2 cellular contexts compared by ENCODE assay signal in the genomic region with DNA sequence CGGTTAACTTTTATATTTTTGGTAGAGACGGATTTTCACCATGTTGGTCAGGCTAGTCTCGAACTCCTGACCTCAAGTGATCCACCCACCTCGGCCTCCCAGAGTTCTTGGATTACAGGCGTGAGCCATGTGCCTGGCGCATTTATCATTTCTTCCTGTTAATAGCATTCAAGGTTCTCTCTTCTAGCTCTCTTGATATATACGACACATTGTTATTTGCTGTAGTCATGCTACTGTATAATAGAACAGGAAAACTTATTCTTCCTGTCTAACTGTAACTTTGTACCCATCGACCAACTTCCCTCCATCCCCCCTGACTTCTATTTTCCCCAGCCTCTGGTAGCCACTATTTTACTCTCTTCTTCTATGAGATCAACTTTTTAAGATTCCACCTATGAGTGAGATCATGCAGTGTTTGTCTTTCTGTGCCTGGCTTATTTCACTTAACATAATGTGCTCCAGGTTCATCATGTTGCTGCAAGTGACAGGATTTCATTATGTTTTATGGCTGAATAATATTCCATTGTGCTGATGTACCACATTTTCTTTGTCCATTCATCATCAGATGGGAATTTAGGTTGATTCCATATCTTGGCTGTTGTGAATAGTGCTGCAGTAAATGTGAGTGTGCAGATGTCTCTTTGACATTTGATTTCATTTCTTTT.
TF ChIP-seq lines count a peak whose summit lies in the region.

No MANE protein-coding gene starts in this region.

TF ChIP-seq in SK-N-SH, 30 proteins besides CTCF, POLR2A, EP300 and RAD21:
- peak; percentile 43; the same call in 1 of the 2 replicates for TF ChIP-seq TCF12 (IDR thresholded peaks at IDR 0.05)
- TF ChIP-seq, protein P1, sequence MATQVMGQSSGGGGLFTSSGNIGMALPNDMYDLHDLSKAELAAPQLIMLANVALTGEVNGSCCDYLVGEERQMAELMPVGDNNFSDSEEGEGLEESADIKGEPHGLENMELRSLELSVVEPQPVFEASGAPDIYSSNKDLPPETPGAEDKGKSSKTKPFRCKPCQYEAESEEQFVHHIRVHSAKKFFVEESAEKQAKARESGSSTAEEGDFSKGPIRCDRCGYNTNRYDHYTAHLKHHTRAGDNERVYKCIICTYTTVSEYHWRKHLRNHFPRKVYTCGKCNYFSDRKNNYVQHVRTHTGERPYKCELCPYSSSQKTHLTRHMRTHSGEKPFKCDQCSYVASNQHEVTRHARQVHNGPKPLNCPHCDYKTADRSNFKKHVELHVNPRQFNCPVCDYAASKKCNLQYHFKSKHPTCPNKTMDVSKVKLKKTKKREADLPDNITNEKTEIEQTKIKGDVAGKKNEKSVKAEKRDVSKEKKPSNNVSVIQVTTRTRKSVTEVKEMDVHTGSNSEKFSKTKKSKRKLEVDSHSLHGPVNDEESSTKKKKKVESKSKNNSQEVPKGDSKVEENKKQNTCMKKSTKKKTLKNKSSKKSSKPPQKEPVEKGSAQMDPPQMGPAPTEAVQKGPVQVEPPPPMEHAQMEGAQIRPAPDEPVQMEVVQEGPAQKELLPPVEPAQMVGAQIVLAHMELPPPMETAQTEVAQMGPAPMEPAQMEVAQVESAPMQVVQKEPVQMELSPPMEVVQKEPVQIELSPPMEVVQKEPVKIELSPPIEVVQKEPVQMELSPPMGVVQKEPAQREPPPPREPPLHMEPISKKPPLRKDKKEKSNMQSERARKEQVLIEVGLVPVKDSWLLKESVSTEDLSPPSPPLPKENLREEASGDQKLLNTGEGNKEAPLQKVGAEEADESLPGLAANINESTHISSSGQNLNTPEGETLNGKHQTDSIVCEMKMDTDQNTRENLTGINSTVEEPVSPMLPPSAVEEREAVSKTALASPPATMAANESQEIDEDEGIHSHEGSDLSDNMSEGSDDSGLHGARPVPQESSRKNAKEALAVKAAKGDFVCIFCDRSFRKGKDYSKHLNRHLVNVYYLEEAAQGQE (IDR thresholded peaks at IDR 0.05; ENCODE audit: low read depth, low read length), result no peak
- TF ChIP-seq, protein P2, sequence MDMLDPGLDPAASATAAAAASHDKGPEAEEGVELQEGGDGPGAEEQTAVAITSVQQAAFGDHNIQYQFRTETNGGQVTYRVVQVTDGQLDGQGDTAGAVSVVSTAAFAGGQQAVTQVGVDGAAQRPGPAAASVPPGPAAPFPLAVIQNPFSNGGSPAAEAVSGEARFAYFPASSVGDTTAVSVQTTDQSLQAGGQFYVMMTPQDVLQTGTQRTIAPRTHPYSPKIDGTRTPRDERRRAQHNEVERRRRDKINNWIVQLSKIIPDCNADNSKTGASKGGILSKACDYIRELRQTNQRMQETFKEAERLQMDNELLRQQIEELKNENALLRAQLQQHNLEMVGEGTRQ (IDR thresholded peaks at IDR 0.05; ENCODE audit: borderline replicate concordance, low read depth, low read length), result no peak
- TF ChIP-seq TAF1 (IDR thresholded peaks at IDR 0.05; ENCODE audit: borderline replicate concordance, low read depth, low read length), result no peak
- no peak for TF ChIP-seq MEF2A (IDR thresholded peaks at IDR 0.05; ENCODE audit: borderline replicate concordance, low read depth)

TF ChIP-seq in HepG2, 621 proteins besides CTCF, POLR2A, EP300 and RAD21 (continued from another document):
- no peak for TF ChIP-seq HDAC1 (CRISPR knock-in tag; IDR thresholded peaks at IDR 0.05)
- no peak for TF ChIP-seq DRAP1 (CRISPR knock-in tag; IDR thresholded peaks at IDR 0.05)
- no peak for TF ChIP-seq ARID2 (CRISPR knock-in tag; IDR thresholded peaks at IDR 0.05; ENCODE audit: borderline replicate concordance)
- no peak for TF ChIP-seq ETV5 (CRISPR knock-in tag; IDR thresholded peaks at IDR 0.05; ENCODE audit: borderline replicate concordance)
- TF ChIP-seq, protein P3, sequence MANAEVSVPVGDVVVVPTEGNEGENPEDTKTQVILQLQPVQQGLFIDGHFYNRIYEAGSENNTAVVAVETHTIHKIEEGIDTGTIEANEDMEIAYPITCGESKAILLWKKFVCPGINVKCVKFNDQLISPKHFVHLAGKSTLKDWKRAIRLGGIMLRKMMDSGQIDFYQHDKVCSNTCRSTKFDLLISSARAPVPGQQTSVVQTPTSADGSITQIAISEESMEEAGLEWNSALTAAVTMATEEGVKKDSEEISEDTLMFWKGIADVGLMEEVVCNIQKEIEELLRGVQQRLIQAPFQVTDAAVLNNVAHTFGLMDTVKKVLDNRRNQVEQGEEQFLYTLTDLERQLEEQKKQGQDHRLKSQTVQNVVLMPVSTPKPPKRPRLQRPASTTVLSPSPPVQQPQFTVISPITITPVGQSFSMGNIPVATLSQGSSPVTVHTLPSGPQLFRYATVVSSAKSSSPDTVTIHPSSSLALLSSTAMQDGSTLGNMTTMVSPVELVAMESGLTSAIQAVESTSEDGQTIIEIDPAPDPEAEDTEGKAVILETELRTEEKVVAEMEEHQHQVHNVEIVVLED (CRISPR knock-in tag; IDR thresholded peaks at IDR 0.05; ENCODE audit: borderline replicate concordance), result no peak
- TF ChIP-seq AHDC1 (CRISPR knock-in tag; IDR thresholded peaks at IDR 0.05; ENCODE audit: borderline replicate concordance), result no peak
TF ChIP-seq in HepG2: peak in this region for 0.
